In the genomic region with DNA sequence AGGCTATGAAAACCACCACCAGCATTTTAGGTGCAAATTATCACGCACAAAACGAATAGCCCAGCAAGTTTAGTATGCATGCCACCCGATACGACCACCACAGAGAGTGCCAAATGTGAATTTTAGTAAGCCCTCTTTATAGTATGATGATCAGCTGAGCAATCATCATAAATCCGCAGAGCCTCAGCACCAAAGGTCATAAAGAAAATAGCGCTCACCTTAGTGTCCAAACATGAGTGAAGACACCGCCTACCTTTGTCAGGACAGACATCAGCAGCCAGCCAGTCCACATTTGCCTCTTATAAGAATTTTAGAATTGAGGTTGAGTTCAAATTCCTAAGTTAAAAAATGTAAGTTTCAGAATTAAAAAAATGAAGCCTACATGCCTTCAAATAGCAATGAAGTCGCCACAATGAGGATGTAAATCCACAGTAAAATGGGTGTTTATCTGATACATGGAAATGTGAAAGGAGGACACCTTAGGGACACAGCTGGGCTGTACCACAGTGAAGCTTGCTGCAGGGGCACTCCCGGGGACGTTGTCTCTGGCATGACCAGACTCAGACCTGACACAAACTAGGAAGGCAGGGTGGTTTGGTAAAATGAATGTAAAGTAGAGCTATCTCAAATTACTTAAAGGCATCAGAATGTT, we compare ENCODE assay signal across 17 cellular contexts.
DNase-seq lines count a peak whose midpoint lies in the region; ATAC-seq and TF ChIP-seq lines count a peak whose summit lies in the region.
"Had no signal": no experiment of that assay in that cellular context is flagged by ENCODE, and none has a peak within 500 bp of the region (broad histone marks: within the 10 kb centered on the region; RNA-seq: fewer than 3 reads in every experiment).

No MANE protein-coding gene starts in this region.

- CTCF ChIA-PET in activated CD4-positive, alpha-beta T cell treated with anti-CD3 and anti-CD28 coated beads for 36 hours (lab: Charles Lee): no interaction called here

- H3K27me3 Mint-ChIP-seq in activated CD4-positive, alpha-beta T cell treated with anti-CD3 and anti-CD28 coated beads for 36 hours: no peaks in the 10 kb centered on the region

- POLR2A ChIA-PET in activated CD4-positive, alpha-beta T cell treated with anti-CD3 and anti-CD28 coated beads for 36 hours (lab: Charles Lee): no interaction called here

- DNase-seq in activated CD4-positive, alpha-beta T cell treated with anti-CD3 and anti-CD28 coated beads for 36 hours: no peak
- DNase-seq in activated CD4-positive, alpha-beta T cell treated with anti-CD3 and anti-CD28 coated beads, Interleukin-2, amount 50 U/mL, for 1 hour: no peak
- DNase-seq in left colon (no peak), amygdala (lab: John Stamatoyannopoulos, UW) (no peak), SK-N-DZ (ENCODE audit: low spot score) (no peak), cerebellar nuclear complex (lab: John Stamatoyannopoulos, UW) (no peak)
- no peak for DNase-seq in stimulated activated effector memory CD8-positive, alpha-beta T cell treated with anti-CD3 and anti-CD28 coated beads, Interleukin-12 subunit alpha, Interleukin-12 subunit beta, amount 100 ng/mL, for 72 hours (ENCODE audit: low spot score in 2 of 2)
- DNase-seq: amniotic stem cell, colonic mucosa, erythroblast, GF-D8, heart left ventricle, left cardiac atrium, NCI-H82, Right ventricle myocardium superior had no signal

- H3K27ac Mint-ChIP-seq in activated CD4-positive, alpha-beta T cell treated with anti-CD3 and anti-CD28 coated beads for 36 hours: peak overlapping the region; percentile 88
- H3K27ac Mint-ChIP-seq in stimulated activated effector memory CD8-positive, alpha-beta T cell treated with anti-CD3 and anti-CD28 coated beads, Interleukin-12 subunit alpha, Interleukin-12 subunit beta, amount 100 ng/mL, for 72 hours: peak overlapping the region; percentile 95

- intact Hi-C loops in activated CD4-positive, alpha-beta T cell treated with anti-CD3 and anti-CD28 coated beads for 36 hours (cut with DNase I, micrococcal nuclease): no loop called here
- intact Hi-C loops in left colon (cut with DNase I, micrococcal nuclease): no loop called here

- H3K9me3 Mint-ChIP-seq in activated CD4-positive, alpha-beta T cell treated with anti-CD3 and anti-CD28 coated beads for 36 hours (ENCODE audit: low read depth): peaks cover 3% of the 10 kb centered on the region
- H3K9me3 Mint-ChIP-seq in stimulated activated effector memory CD8-positive, alpha-beta T cell treated with anti-CD3 and anti-CD28 coated beads, Interleukin-12 subunit alpha, Interleukin-12 subunit beta, amount 100 ng/mL, for 72 hours: no peaks in the 10 kb centered on the region

- peaks cover 40% of the 10 kb centered on the region for H3K36me3 Mint-ChIP-seq in activated CD4-positive, alpha-beta T cell treated with anti-CD3 and anti-CD28 coated beads for 36 hours (ENCODE audit: low read depth)
- H3K36me3 Mint-ChIP-seq in stimulated activated effector memory CD8-positive, alpha-beta T cell treated with anti-CD3 and anti-CD28 coated beads, Interleukin-12 subunit alpha, Interleukin-12 subunit beta, amount 100 ng/mL, for 72 hours: peaks cover 33% of the 10 kb centered on the region

- H3K4me1 Mint-ChIP-seq in activated CD4-positive, alpha-beta T cell treated with anti-CD3 and anti-CD28 coated beads for 36 hours: peaks cover 43% of the 10 kb centered on the region
- H3K4me1 Mint-ChIP-seq in stimulated activated effector memory CD8-positive, alpha-beta T cell treated with anti-CD3 and anti-CD28 coated beads, Interleukin-12 subunit alpha, Interleukin-12 subunit beta, amount 100 ng/mL, for 72 hours: peaks cover 49% of the 10 kb centered on the region

- no peak for TF ChIP-seq CTCF in VCaP (conservative IDR thresholded peaks at IDR 0.05)

- no peak for ATAC-seq in activated CD4-positive, alpha-beta T cell treated with anti-CD3 and anti-CD28 coated beads for 36 hours
- ATAC-seq in left colon: peak; percentile 74
- no peak for ATAC-seq in stimulated activated effector memory CD8-positive, alpha-beta T cell treated with anti-CD3 and anti-CD28 coated beads, Interleukin-12 subunit alpha, Interleukin-12 subunit beta, amount 100 ng/mL, for 72 hours
- ATAC-seq: heart left ventricle, left cardiac atrium had no signal

- H3K27ac ChIP-seq in VCaP: peak overlapping the region; percentile 27
- H3K27ac ChIP-seq: colonic mucosa, heart left ventricle, HL-60 had no signal

- no peak overlapping the region for H3K4me3 Mint-ChIP-seq in activated CD4-positive, alpha-beta T cell treated with anti-CD3 and anti-CD28 coated beads for 36 hours
- peak overlapping the region; percentile 72 for H3K4me3 Mint-ChIP-seq in stimulated activated effector memory CD8-positive, alpha-beta T cell treated with anti-CD3 and anti-CD28 coated beads, Interleukin-12 subunit alpha, Interleukin-12 subunit beta, amount 100 ng/mL, for 72 hours
